In the genomic region with DNA sequence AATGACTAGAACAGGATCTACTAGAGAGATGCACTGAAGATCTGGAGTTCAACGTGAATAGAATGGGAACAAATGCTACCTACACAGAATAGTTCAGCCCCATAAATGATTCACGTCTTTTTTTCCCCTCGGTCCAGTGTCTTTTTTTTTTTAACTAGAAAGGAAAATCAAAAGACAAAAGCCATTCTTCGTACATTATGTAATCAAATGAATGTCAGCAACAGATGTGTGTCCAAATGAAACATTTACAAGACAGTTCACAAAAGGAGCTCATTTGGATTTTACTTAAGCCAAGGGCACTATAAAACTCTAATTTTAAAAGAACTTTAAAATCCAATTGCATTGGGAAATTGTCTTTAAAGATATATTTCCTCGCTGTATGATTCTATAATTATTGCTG, we compare ENCODE assay signal across 14 cellular contexts. TPM values are rescaled to one million over a fixed set of nuclear protein-coding genes. Genes with fewer than 3 reads are reported as not detected.
DNase-seq lines count a peak whose midpoint lies in the region; ATAC-seq and TF ChIP-seq lines count a peak whose summit lies in the region.
"Had no signal": no experiment of that assay in that cellular context is flagged by ENCODE, and none has a peak within 500 bp of the region (broad histone marks: within the 10 kb centered on the region; RNA-seq: fewer than 3 reads in every experiment).

No MANE protein-coding gene starts in this region.

- no peaks in the 10 kb centered on the region for H3K9me2 ChIP-seq in GM23338 (ENCODE audit: insufficient read depth)

- H3K36me3 ChIP-seq in GM23338 (ENCODE audit: insufficient read depth) = no peaks in the 10 kb centered on the region
- no peaks in the 10 kb centered on the region for H3K36me3 ChIP-seq in SJCRH30
- H3K36me3 ChIP-seq: BE2C, HAP-1 had no signal

- peak overlapping the region; percentile 18 for H3K4me2 ChIP-seq in GM23338

- TF ChIP-seq CTCF in GM23338 (conservative IDR thresholded peaks at IDR 0.05; ENCODE audit: low read depth in 2 of 2) = no peak
- TF ChIP-seq CTCF in glutamatergic neuron (IDR thresholded peaks at IDR 0.05; ENCODE audit: partially characterized antibody, unreplicated experiment) = no peak
- TF ChIP-seq CTCF in progenitor cell of endocrine pancreas (IDR thresholded peaks at IDR 0.05; ENCODE audit: unreplicated experiment) = no peak

- H3K9me3 ChIP-seq in SJCRH30 (replicated peaks) = no peaks in the 10 kb centered on the region
- H3K9me3 ChIP-seq: BE2C, HAP-1 had no signal

- no peaks in the 10 kb centered on the region for H3K79me2 ChIP-seq in GM23338 (replicated peaks; ENCODE audit: insufficient read depth)

- H3K27me3 ChIP-seq in GM23338 (ENCODE audit: insufficient read depth) = no peaks in the 10 kb centered on the region; the same call in 1 of the 2 replicates
- H3K27me3 ChIP-seq in SJCRH30 = no peaks in the 10 kb centered on the region
- H3K27me3 ChIP-seq: BE2C had no signal

- H3F3A ChIP-seq in GM23338 (replicated peaks; ENCODE audit: low read depth) = no peaks in the 10 kb centered on the region

- H3K27ac ChIP-seq in GM23338 (ENCODE audit: low read depth) (no peak overlapping the region), SJCRH30 (peak overlapping the region; percentile 98)
- H3K27ac ChIP-seq: C4-2B had no signal

- H3K4me1 ChIP-seq in GM23338 (ENCODE audit: insufficient read depth) (peaks cover 28% of the 10 kb centered on the region), SJCRH30 (peaks cover 34% of the 10 kb centered on the region)
- H3K4me1 ChIP-seq: BE2C had no signal

- H3K36me3 Mint-ChIP-seq in GM23338 (ENCODE audit: low read depth) = no peaks in the 10 kb centered on the region
- no peaks in the 10 kb centered on the region for H3K36me3 Mint-ChIP-seq in glutamatergic neuron (ENCODE audit: unreplicated experiment)
- no peaks in the 10 kb centered on the region for H3K36me3 Mint-ChIP-seq in progenitor cell of endocrine pancreas (ENCODE audit: insufficient read depth)
- H3K36me3 Mint-ChIP-seq in stimulated activated memory B cell treated with anti-CD40 and anti-IgM and Interleukin-4, amounts not matched to agents 10 μg/mL and 1 μg/mL and 100 μg/mL, for 72 hours = no peaks in the 10 kb centered on the region
- H3K36me3 Mint-ChIP-seq: CD4-positive, alpha-beta memory T cell; IgD-negative memory B cell had no signal

- H4K20me1 ChIP-seq in GM23338 (replicated peaks; ENCODE audit: insufficient read depth) = no peaks in the 10 kb centered on the region

- H2AFZ ChIP-seq in GM23338 = no peak overlapping the region

- H3K4me1 Mint-ChIP-seq in GM23338 (peaks cover 64% of the 10 kb centered on the region), glutamatergic neuron (ENCODE audit: low read depth, unreplicated experiment) (peaks cover 41% of the 10 kb centered on the region), progenitor cell of endocrine pancreas (ENCODE audit: low read depth) (peaks cover 38% of the 10 kb centered on the region)
- no peaks in the 10 kb centered on the region for H3K4me1 Mint-ChIP-seq in stimulated activated memory B cell treated with anti-CD40 and anti-IgM and Interleukin-4, amounts not matched to agents 10 μg/mL and 1 μg/mL and 100 μg/mL, for 72 hours
- H3K4me1 Mint-ChIP-seq: CD4-positive, alpha-beta memory T cell; IgD-negative memory B cell had no signal

- H3K27ac Mint-ChIP-seq in GM23338 (no peak overlapping the region), glutamatergic neuron (ENCODE audit: unreplicated experiment) (no peak overlapping the region), progenitor cell of endocrine pancreas (peak overlapping the region; percentile 10)
- no peak overlapping the region for H3K27ac Mint-ChIP-seq in stimulated activated memory B cell treated with anti-CD40 and anti-IgM and Interleukin-4, amounts not matched to agents 10 μg/mL and 1 μg/mL and 100 μg/mL, for 72 hours
- H3K27ac Mint-ChIP-seq: CD4-positive, alpha-beta memory T cell; IgD-negative memory B cell had no signal

- no peaks in the 10 kb centered on the region for H3K9me3 Mint-ChIP-seq in GM23338
- peaks cover 4% of the 10 kb centered on the region for H3K9me3 Mint-ChIP-seq in glutamatergic neuron (ENCODE audit: unreplicated experiment)
- no peaks in the 10 kb centered on the region for H3K9me3 Mint-ChIP-seq in progenitor cell of endocrine pancreas (ENCODE audit: low read depth)
- no peaks in the 10 kb centered on the region for H3K9me3 Mint-ChIP-seq in stimulated activated memory B cell treated with anti-CD40 and anti-IgM and Interleukin-4, amounts not matched to agents 10 μg/mL and 1 μg/mL and 100 μg/mL, for 72 hours
- H3K9me3 Mint-ChIP-seq: CD4-positive, alpha-beta memory T cell; IgD-negative memory B cell had no signal

- no peak for DNase-seq in GM23338 (ENCODE audit: low spot score)
- DNase-seq in SJCRH30 = peak in 1 of 2 experiments; percentile 76
- DNase-seq in glutamatergic neuron = no peak
- DNase-seq in progenitor cell of endocrine pancreas (ENCODE audit: low spot score, unreplicated experiment) = no peak
- no peak for DNase-seq in GOT3 (lab: John Stamatoyannopoulos, UW)
- DNase-seq: BE2C; CD4-positive, alpha-beta memory T cell; COR-L47 had no signal

- H3K4me3 Mint-ChIP-seq in GM23338 (no peak overlapping the region), glutamatergic neuron (ENCODE audit: unreplicated experiment) (peak overlapping the region; percentile 50), progenitor cell of endocrine pancreas (ENCODE audit: low read depth) (no peak overlapping the region)
- no peak overlapping the region for H3K4me3 Mint-ChIP-seq in stimulated activated memory B cell treated with anti-CD40 and anti-IgM and Interleukin-4, amounts not matched to agents 10 μg/mL and 1 μg/mL and 100 μg/mL, for 72 hours
- H3K4me3 Mint-ChIP-seq: CD4-positive, alpha-beta memory T cell; IgD-negative memory B cell had no signal

- H3K27me3 Mint-ChIP-seq in GM23338 (ENCODE audit: insufficient read depth, low read depth, poor library complexity) (peaks cover 3% of the 10 kb centered on the region), glutamatergic neuron (ENCODE audit: unreplicated experiment) (peaks cover under 1% of the 10 kb centered on the region), progenitor cell of endocrine pancreas (no peaks in the 10 kb centered on the region)
- no peaks in the 10 kb centered on the region for H3K27me3 Mint-ChIP-seq in stimulated activated memory B cell treated with anti-CD40 and anti-IgM and Interleukin-4, amounts not matched to agents 10 μg/mL and 1 μg/mL and 100 μg/mL, for 72 hours
- H3K27me3 Mint-ChIP-seq: CD4-positive, alpha-beta memory T cell; IgD-negative memory B cell had no signal

- H3K4me3 ChIP-seq in GM23338 (peak overlapping the region; percentile 5), SJCRH30 (no peak overlapping the region)
- H3K4me3 ChIP-seq: HAP-1 had no signal

- no peak for ATAC-seq in GM23338
- no peak for ATAC-seq in stimulated activated memory B cell treated with anti-CD40 and anti-IgM and Interleukin-4, amounts not matched to agents 10 μg/mL and 1 μg/mL and 100 μg/mL, for 72 hours
- ATAC-seq in GM18870 (IDR thresholded peaks at IDR 0.05; ENCODE audit: unreplicated experiment) = no peak

TF ChIP-seq in GM23338, 12 proteins besides CTCF, POLR2A, EP300 and RAD21:
- no peak for TF ChIP-seq ZNF114 (CRISPR knock-in tag; IDR thresholded peaks at IDR 0.05)
- no peak for TF ChIP-seq CREB1 (CRISPR knock-in tag; IDR thresholded peaks at IDR 0.05; ENCODE audit: low read depth)
- TF ChIP-seq EZH2phosphoT487 (IDR thresholded peaks at IDR 0.05; ENCODE audit: unreplicated experiment) = no peak

RNA-seq across cellular contexts. Expression of a gene that starts 42.4 kb away (rescaled TPM):
- total RNA-seq in GM23338 (2014; rRNA removed; shearing (Covaris generic)) = 8.3 and 18.6 TPM in 2 replicates
- polyA plus RNA-seq in GM23338 (2016; fragmentation: Nextera tagmentation; extraction: Ambion mirVana) = 10.6 and 13.7 TPM in 2 replicates
- 8.9 and 11.3 TPM in 2 replicates for total RNA-seq in SJCRH30 (2014; rRNA removed; shearing (Covaris generic))
- total RNA-seq in glutamatergic neuron (ENCODE audit: unreplicated experiment) = 20.0 TPM
- 20.9 and 23.0 TPM in 2 replicates for total RNA-seq in progenitor cell of endocrine pancreas
- total RNA-seq: HT-29 had no signal
